Comparison of ENCODE assay signal across 14 cellular contexts in the genomic region with DNA sequence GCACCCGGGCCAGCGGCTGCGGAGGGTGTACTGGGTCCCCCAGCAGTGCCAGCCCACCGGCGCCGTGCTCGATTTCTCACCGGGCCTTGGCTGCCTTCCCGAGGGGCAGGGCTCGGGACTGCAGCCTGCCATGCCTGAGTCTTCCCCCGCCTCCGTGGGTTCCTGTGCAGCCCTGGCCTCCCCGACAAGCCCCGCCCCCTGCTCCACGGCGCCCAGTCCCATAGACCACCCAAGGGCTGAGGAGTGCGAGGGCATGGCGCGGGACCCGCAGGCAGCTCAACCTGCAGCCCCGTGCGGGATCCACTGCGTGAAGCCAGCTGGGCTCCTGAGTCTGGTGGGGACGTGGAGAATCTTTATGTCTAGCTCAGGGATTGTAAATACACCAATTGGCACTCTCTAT. TPM values are rescaled to one million over a fixed set of nuclear protein-coding genes. Genes with fewer than 3 reads are reported as not detected.
DNase-seq lines count a peak whose midpoint lies in the region; ATAC-seq, FAIRE-seq and TF ChIP-seq lines count a peak whose summit lies in the region.
"Not testable (repeated sequence)": the region's sequence is repeated elsewhere in the genome, so short reads cannot be mapped to it uniquely, and the experiment has no call there.
"Had no signal": no experiment of that assay in that cellular context is flagged by ENCODE, and none has a peak within 500 bp of the region (broad histone marks: within the 10 kb centered on the region; RNA-seq: fewer than 3 reads in every experiment).

No MANE protein-coding gene starts in this region.

- H3K27ac Mint-ChIP-seq in CD14-positive monocyte = peak overlapping the region in 6 of 7 donors; percentile 6 to 70 (median 42)
- not testable (repeated sequence) for H3K27ac Mint-ChIP-seq in WTC11, natural killer cell
- peak overlapping the region; percentile 75 for H3K27ac Mint-ChIP-seq in dendritic cell treated with granulocyte-macrophage colony-stimulating factor and Interleukin-4, amounts not matched to agents 40 ng/mL and 50 ng/mL, for 4 days

- not testable (repeated sequence) for H3K9ac ChIP-seq in kidney (ENCODE audit: low read length in 2 of 2)

- DNase-seq in CD14-positive monocyte (ENCODE audit: low spot score) = not testable (repeated sequence)
- DNase-seq in WTC11 (ENCODE audit: low spot score) (peak; percentile 20), kidney (peak; percentile 68), natural killer cell (peak; percentile 15)

- H3K27me3 Mint-ChIP-seq in CD14-positive monocyte (ENCODE audit: low read depth in 3 of 3); WTC11 (ENCODE audit: low read depth); dendritic cell treated with granulocyte-macrophage colony-stimulating factor and Interleukin-4, amounts not matched to agents 40 ng/mL and 50 ng/mL, for 4 days; natural killer cell (ENCODE audit: low read depth in 2 of 2): not testable (repeated sequence)

- H3K27ac ChIP-seq in kidney (ENCODE audit: low read depth in 2 of 2, low read length in 2 of 2) = not testable (repeated sequence)

- H3K9me3 ChIP-seq in kidney (ENCODE audit: control insufficient read depth in 1 of 2, low read length in 2 of 2) = not testable (repeated sequence)

- H3K4me3 ChIP-seq in kidney (ENCODE audit: low read length in 2 of 2) = not testable (repeated sequence)

- H3K36me3 Mint-ChIP-seq in CD14-positive monocyte; WTC11; dendritic cell treated with granulocyte-macrophage colony-stimulating factor and Interleukin-4, amounts not matched to agents 40 ng/mL and 50 ng/mL, for 4 days (ENCODE audit: low read depth); natural killer cell: not testable (repeated sequence)

- peaks cover 50% of the 10 kb centered on the region for H3K4me1 Mint-ChIP-seq in CD14-positive monocyte
- not testable (repeated sequence) for H3K4me1 Mint-ChIP-seq in WTC11, natural killer cell
- peaks cover 57% of the 10 kb centered on the region for H3K4me1 Mint-ChIP-seq in dendritic cell treated with granulocyte-macrophage colony-stimulating factor and Interleukin-4, amounts not matched to agents 40 ng/mL and 50 ng/mL, for 4 days (ENCODE audit: low read depth)

- TF ChIP-seq CTCF in CD14-positive monocyte (IDR thresholded peaks at IDR 0.05); WTC11 (IDR thresholded peaks at IDR 0.05); kidney (IDR thresholded peaks at IDR 0.05; ENCODE audit: borderline replicate concordance, extremely low read depth, insufficient read depth); natural killer cell (IDR thresholded peaks at IDR 0.05): not testable (repeated sequence)

- not testable (repeated sequence) for H3K4me1 ChIP-seq in kidney (ENCODE audit: control insufficient read depth in 1 of 2, insufficient read depth in 1 of 2, low read depth in 1 of 2, low read length in 2 of 2)

- POLR2A ChIA-PET in WTC11 (lab: Charles Lee) = not testable (repeated sequence)

- intact Hi-C loops in CD14-positive monocyte (cut with micrococcal nuclease) = loop anchor here (5.0 kb wide), 2 partner anchors 42 to 57 kb away; no protein-coding TSS in a partner anchor
- intact Hi-C loops in dendritic cell treated with granulocyte-macrophage colony-stimulating factor and Interleukin-4, amounts not matched to agents 40 ng/mL and 50 ng/mL, for 4 days (cut with micrococcal nuclease); kidney (cut with DNase I); natural killer cell (cut with micrococcal nuclease): not testable (repeated sequence)

- H3K36me3 ChIP-seq in kidney (ENCODE audit: control insufficient read depth in 1 of 2, insufficient read depth in 2 of 2, low read length in 2 of 2) = not testable (repeated sequence)

- H3K9me3 Mint-ChIP-seq in CD14-positive monocyte; WTC11; dendritic cell treated with granulocyte-macrophage colony-stimulating factor and Interleukin-4, amounts not matched to agents 40 ng/mL and 50 ng/mL, for 4 days; natural killer cell: not testable (repeated sequence)

- not testable (repeated sequence) for FAIRE-seq in kidney (lab: Jason Lieb, UNC)

- not testable (repeated sequence) for H3K4me3 Mint-ChIP-seq in CD14-positive monocyte; WTC11; dendritic cell treated with granulocyte-macrophage colony-stimulating factor and Interleukin-4, amounts not matched to agents 40 ng/mL and 50 ng/mL, for 4 days; natural killer cell

- ATAC-seq in WTC11, natural killer cell: not testable (repeated sequence)

- CTCF ChIA-PET in WTC11 (lab: Charles Lee) = not testable (repeated sequence)

RNA-seq across cellular contexts. Expression of a gene that starts 18.5 kb away (rescaled TPM):
- polyA plus RNA-seq in CD14-positive monocyte = under 1 TPM; 0.05 to 0.10 TPM
- 0.09 TPM in 1 of 3 replicates, not detected in the others for total RNA-seq in WTC11 (2021)
- 0.09 TPM for total RNA-seq in kidney
- 0.13 TPM for polyA plus RNA-seq in kidney (ENCODE audit: insufficient read depth, low read depth, low replicate concordance)
- not detected for total RNA-seq in natural killer cell
- total RNA-seq: A673; CD4-positive, alpha-beta memory T cell; CD4-positive, CD25-positive, alpha-beta regulatory T cell; CD8-positive, alpha-beta memory T cell; Daoy; G401; GM12878 had no signal
- polyA plus RNA-seq: AG04450; BJ; CD4-positive, alpha-beta memory T cell; CD4-positive, CD25-positive, alpha-beta regulatory T cell; CD8-positive, alpha-beta memory T cell; GM12878 had no signal

RNA-seq across cellular contexts. Expression of a gene that starts 28.0 kb away (rescaled TPM):
- polyA plus RNA-seq in CD14-positive monocyte (not detected), kidney (ENCODE audit: insufficient read depth, low read depth, low replicate concordance) (not detected)
- total RNA-seq in WTC11 (2021) (not detected in 3 replicates), kidney (not detected), natural killer cell (not detected)
- total RNA-seq: A673; CD4-positive, alpha-beta memory T cell; CD4-positive, CD25-positive, alpha-beta regulatory T cell; CD8-positive, alpha-beta memory T cell; Daoy; G401; GM12878 had no signal
- polyA plus RNA-seq: AG04450; BJ; CD4-positive, alpha-beta memory T cell; CD4-positive, CD25-positive, alpha-beta regulatory T cell; CD8-positive, alpha-beta memory T cell; GM12878 had no signal

RNA-seq across cellular contexts. Expression of a gene that starts 39.6 kb away (rescaled TPM):
- polyA plus RNA-seq in CD14-positive monocyte = 10 to 100 TPM; 24.4 to 53.5 TPM
- 2.3 to 2.4 TPM (median 2.3 TPM) in 3 replicates for total RNA-seq in WTC11 (2021)
- 1.9 TPM for total RNA-seq in kidney
- not detected for polyA plus RNA-seq in kidney (ENCODE audit: insufficient read depth, low read depth, low replicate concordance)
- total RNA-seq in natural killer cell = 1 to 10 TPM in 1 of 3 donors, not detected in 2; 1.1 TPM
- total RNA-seq: A673; CD4-positive, CD25-positive, alpha-beta regulatory T cell; Daoy; G401; GM12878 had no signal
- polyA plus RNA-seq: AG04450; BJ; CD4-positive, alpha-beta memory T cell; CD4-positive, CD25-positive, alpha-beta regulatory T cell; CD8-positive, alpha-beta memory T cell; GM12878 had no signal
